Comparison of ENCODE assay signal across 8 cellular contexts in genomic region chr20:53162251-53162835, GRCh38.
DNase-seq lines count a peak whose midpoint lies in the region; ATAC-seq, FAIRE-seq and TF ChIP-seq lines count a peak whose summit lies in the region.

No MANE protein-coding gene starts in this region.

- H3K9me3 ChIP-seq in astrocyte (ENCODE audit: insufficient read depth, low read depth, low read length) = no peaks in the 10 kb centered on the region

- peak overlapping the region; percentile 62 for H3K9ac ChIP-seq in astrocyte (ENCODE audit: low read length)

- no peak for ATAC-seq in GM19328 (IDR thresholded peaks at IDR 0.05; ENCODE audit: unreplicated experiment)
- no peak for ATAC-seq in HG02571 (IDR thresholded peaks at IDR 0.05; ENCODE audit: unreplicated experiment)

- peak overlapping the region; percentile 8 for H3K27ac Mint-ChIP-seq in astrocyte (ENCODE audit: unreplicated experiment)

- peak overlapping the region; percentile 41 for H2AFZ ChIP-seq in astrocyte (ENCODE audit: low read depth, low read length)

- H3K4me1 Mint-ChIP-seq in astrocyte (ENCODE audit: low read depth, unreplicated experiment) = peaks cover 6% of the 10 kb centered on the region

- H3K4me3 Mint-ChIP-seq in astrocyte (ENCODE audit: unreplicated experiment) = no peak overlapping the region

- H4K20me1 ChIP-seq in astrocyte (ENCODE audit: insufficient read depth, low read length) = no peaks in the 10 kb centered on the region

- DNase-seq in ELF-1 (ENCODE audit: low read depth, low spot score) = peak; percentile 80
- DNase-seq in NB4 (ENCODE audit: low read depth) = peak; percentile 58
- DNase-seq in astrocyte (ENCODE audit: low read depth) = peak; percentile 91
- DNase-seq in kidney tubule cell (ENCODE audit: low spot score) = peak; percentile 91
- no peak for DNase-seq in stimulated activated naive CD4-positive, alpha-beta T cell treated with Interleukin-2 at 50 U/mL for 16 hours (lab: John Stamatoyannopoulos, UW)
- DNase-seq in NCI-H1048 (lab: John Stamatoyannopoulos, UW) = no peak

- peak overlapping the region; percentile 51 for H3K4me2 ChIP-seq in astrocyte (ENCODE audit: low read length)

- peak; percentile 18 for TF ChIP-seq CTCF in NB4 (IDR thresholded peaks at IDR 0.05; ENCODE audit: low read depth, low read length)
- TF ChIP-seq CTCF in astrocyte (IDR thresholded peaks at IDR 0.05; ENCODE audit: insufficient read depth, low read depth, low read length) = peak; percentile 43

- H3K27ac ChIP-seq in astrocyte (ENCODE audit: low read depth, low read length) = peak overlapping the region; percentile 63

- H3K36me3 ChIP-seq in astrocyte (ENCODE audit: insufficient read depth, low read length) = no peaks in the 10 kb centered on the region

- no peak overlapping the region for H3K4me3 ChIP-seq in NB4 (ENCODE audit: low read depth, low read length)
- H3K4me3 ChIP-seq in astrocyte (ENCODE audit: insufficient read depth, low read depth, low read length) = no peak overlapping the region

- H3K4me1 ChIP-seq in astrocyte (ENCODE audit: insufficient read depth, low read length) = peaks cover 9% of the 10 kb centered on the region

- FAIRE-seq in astrocyte (lab: Jason Lieb, UNC) = no peak

- H3K27me3 Mint-ChIP-seq in astrocyte (ENCODE audit: low read depth, unreplicated experiment) = peaks cover 2% of the 10 kb centered on the region

- no peaks in the 10 kb centered on the region for H3K27me3 ChIP-seq in astrocyte (ENCODE audit: insufficient read depth, low read length)

- no peaks in the 10 kb centered on the region for H3K36me3 Mint-ChIP-seq in astrocyte (ENCODE audit: low read depth, unreplicated experiment)

- H3K9me3 Mint-ChIP-seq in astrocyte (ENCODE audit: unreplicated experiment) = peaks cover 3% of the 10 kb centered on the region

- no peak for TF ChIP-seq POLR2A in NB4 (IDR thresholded peaks at IDR 0.05; ENCODE audit: extremely low read depth, insufficient read length)

- H3K79me2 ChIP-seq in astrocyte (ENCODE audit: insufficient read depth, low read length) = no peaks in the 10 kb centered on the region

Comparison
In these comparisons a context has a peak if more than half of its experiments do, and no peak if none do; other contexts are left out.
1. DNase-seq: peak in ELF-1 (single experiment), NB4 (single experiment), astrocyte (single experiment) and kidney tubule cell (single experiment); none in stimulated activated naive CD4-positive, alpha-beta T cell treated with Interleukin-2 at 50 U/mL for 16 hours (single experiment) and NCI-H1048 (single experiment).